In genomic region chr4:71125137-71125536, GRCh38 we compare ENCODE assay signal across 24 cellular contexts.
DNase-seq lines count a peak whose midpoint lies in the region; ATAC-seq and TF ChIP-seq lines count a peak whose summit lies in the region.
"Had no signal": no experiment of that assay in that cellular context is flagged by ENCODE, and none has a peak within 500 bp of the region (broad histone marks: within the 10 kb centered on the region; RNA-seq: fewer than 3 reads in every experiment).

No MANE protein-coding gene starts in this region.

- H3K4me3 ChIP-seq in trophoblast cell (ENCODE audit: low read depth, low read length) (no peak overlapping the region), Peyer's patch (no peak overlapping the region)
- H3K4me3 ChIP-seq: A549, BLaER1 had no signal

- no peak overlapping the region for H4K12ac ChIP-seq in trophoblast cell (ENCODE audit: low read depth, low read length)

- no peak overlapping the region for H2BK120ac ChIP-seq in trophoblast cell (ENCODE audit: insufficient read depth, low read length, poor library complexity)

- H3K9me3 ChIP-seq in trophoblast cell (ENCODE audit: insufficient read depth, low read depth, low read length) (peaks cover 6% of the 10 kb centered on the region), Peyer's patch (no peaks in the 10 kb centered on the region)
- H3K9me3 ChIP-seq: A549, BE2C had no signal

- intact Hi-C loops in natural killer cell (cut with micrococcal nuclease) = no loop called here

- H2BK12ac ChIP-seq in trophoblast cell (ENCODE audit: low read length) = no peak overlapping the region

- H3K27ac Mint-ChIP-seq in natural killer cell (peak overlapping the region; percentile 44 to 70), immature natural killer cell (peak overlapping the region; percentile 30 to 93 (median 58))
- peak overlapping the region in 1 of 2 donors; percentile 89 for H3K27ac Mint-ChIP-seq in natural killer cell treated with Interleukin-12 subunit alpha and Interleukin-12 subunit beta and Interleukin-15 and Interleukin-18, amount 100 ng/mL, for 72 hours
- H3K27ac Mint-ChIP-seq in central memory CD8-positive, alpha-beta T cell (ENCODE audit: low read depth) = peak overlapping the region; percentile 78
- H3K27ac Mint-ChIP-seq: CD14-positive monocyte; CD4-positive, alpha-beta memory T cell; CD4-positive, CD25-positive, alpha-beta regulatory T cell; CD8-positive, alpha-beta memory T cell had no signal

- no peak for TF ChIP-seq POLR2A in Peyer's patch (IDR thresholded peaks at IDR 0.05)

- H3K4me3 Mint-ChIP-seq in natural killer cell = peak overlapping the region; percentile 88
- H3K4me3 Mint-ChIP-seq in natural killer cell treated with Interleukin-12 subunit alpha and Interleukin-12 subunit beta and Interleukin-15 and Interleukin-18, amount 100 ng/mL, for 72 hours = no peak overlapping the region
- no peak overlapping the region for H3K4me3 Mint-ChIP-seq in central memory CD8-positive, alpha-beta T cell
- H3K4me3 Mint-ChIP-seq in immature natural killer cell = peak overlapping the region; percentile 71 to 95 (median 82)
- H3K4me3 Mint-ChIP-seq: CD14-positive monocyte; CD4-positive, alpha-beta memory T cell; CD4-positive, CD25-positive, alpha-beta regulatory T cell had no signal

- H4K91ac ChIP-seq in trophoblast cell (ENCODE audit: low read depth, low read length) = no peak overlapping the region

- WGBS in trophoblast cell (ENCODE audit: extremely low coverage, insufficient coverage, insufficient read length) = no CpG with 5 or more reads among the region's 4 CpGs

- no peak overlapping the region for H2AFZ ChIP-seq in trophoblast cell (ENCODE audit: insufficient read depth, low read length, poor library complexity)

- no peak overlapping the region for H3K9ac ChIP-seq in trophoblast cell (ENCODE audit: low read length)
- H3K9ac ChIP-seq: BLaER1 had no signal

- H2AK5ac ChIP-seq in trophoblast cell (ENCODE audit: low read length) = no peak overlapping the region

- H3K27me3 ChIP-seq in trophoblast cell (ENCODE audit: insufficient read depth, low read length) = no peaks in the 10 kb centered on the region
- no peaks in the 10 kb centered on the region for H3K27me3 ChIP-seq in Peyer's patch
- H3K27me3 ChIP-seq: BE2C, BLaER1 had no signal

- H3K18ac ChIP-seq in trophoblast cell (ENCODE audit: low read length) = no peak overlapping the region

- no peaks in the 10 kb centered on the region for H3K4me1 ChIP-seq in trophoblast cell (ENCODE audit: control insufficient read depth in 1 of 2, insufficient read depth in 2 of 2, low read length in 2 of 2)
- no peaks in the 10 kb centered on the region for H3K4me1 ChIP-seq in Peyer's patch
- H3K4me1 ChIP-seq: BE2C had no signal

- H3K14ac ChIP-seq in trophoblast cell (ENCODE audit: low read length) = no peak overlapping the region

- H2BK5ac ChIP-seq in trophoblast cell (ENCODE audit: low read depth, low read length, poor library complexity) = no peak overlapping the region

- peak; percentile 45 to 74 (median 55) for ATAC-seq in natural killer cell
- no peak for ATAC-seq in natural killer cell treated with Interleukin-12 subunit alpha and Interleukin-12 subunit beta and Interleukin-15 and Interleukin-18, amount 100 ng/mL, for 72 hours
- no peak for ATAC-seq in central memory CD8-positive, alpha-beta T cell (replicated peaks; ENCODE audit: extremely low read depth, poor library complexity, severe bottlenecking)
- ATAC-seq in HG03280 (IDR thresholded peaks at IDR 0.05; ENCODE audit: unreplicated experiment) = no peak
- ATAC-seq: A549 had no signal

- H3K9me3 Mint-ChIP-seq in natural killer cell (no peaks in the 10 kb centered on the region), immature natural killer cell (no peaks in the 10 kb centered on the region)
- no peaks in the 10 kb centered on the region for H3K9me3 Mint-ChIP-seq in natural killer cell treated with Interleukin-12 subunit alpha and Interleukin-12 subunit beta and Interleukin-15 and Interleukin-18, amount 100 ng/mL, for 72 hours
- no peaks in the 10 kb centered on the region for H3K9me3 Mint-ChIP-seq in central memory CD8-positive, alpha-beta T cell
- H3K9me3 Mint-ChIP-seq: CD8-positive, alpha-beta memory T cell had no signal

- no peak overlapping the region for H3K23ac ChIP-seq in trophoblast cell (ENCODE audit: low read length)

- H3K4me1 Mint-ChIP-seq in natural killer cell (peaks cover 17 to 36% of the 10 kb centered on the region in 2 donors), immature natural killer cell (peaks cover 34 to 39% of the 10 kb centered on the region in 2 donors)
- peaks cover 9 to 24% of the 10 kb centered on the region in 2 donors for H3K4me1 Mint-ChIP-seq in natural killer cell treated with Interleukin-12 subunit alpha and Interleukin-12 subunit beta and Interleukin-15 and Interleukin-18, amount 100 ng/mL, for 72 hours (ENCODE audit: low read depth in 2 of 2)
- H3K4me1 Mint-ChIP-seq in central memory CD8-positive, alpha-beta T cell = peaks cover 34% of the 10 kb centered on the region
- H3K4me1 Mint-ChIP-seq: CD14-positive monocyte had no signal

- no peak overlapping the region for H3K4ac ChIP-seq in trophoblast cell (ENCODE audit: low read depth, low read length)

- DNase-seq in natural killer cell = no peak
- no peak for DNase-seq in natural killer cell treated with Interleukin-12 subunit alpha and Interleukin-12 subunit beta and Interleukin-15 and Interleukin-18, amount 100 ng/mL, for 72 hours (ENCODE audit: low spot score)
- DNase-seq in central memory CD8-positive, alpha-beta T cell (ENCODE audit: low spot score in 2 of 2) = no peak
- peak in 1 of 3 donors; percentile 14 for DNase-seq in immature natural killer cell
- peak; percentile 54 to 67 for DNase-seq in trophoblast cell
- no peak for DNase-seq in Peyer's patch
- no peak for DNase-seq in Ammon's horn (ENCODE audit: low spot score)
- DNase-seq: AML-193; BE2C; C1 segment of cervical spinal cord; CD4-positive, alpha-beta memory T cell; CD4-positive, CD25-positive, alpha-beta regulatory T cell; CD8-positive, alpha-beta memory T cell; COR-L47; DMS 273 treated with DMSO at 0.1 percent for 48 hours; DMS153; DMS53; DMS79 treated with DMSO at 0.1 percent for 48 hours; GF-D8 had no signal

- H3K27ac ChIP-seq in trophoblast cell (ENCODE audit: low read depth, low read length) (no peak overlapping the region), Peyer's patch (no peak overlapping the region)
- H3K27ac ChIP-seq: 22Rv1, BLaER1 had no signal

- H3K36me3 Mint-ChIP-seq in natural killer cell = no peaks in the 10 kb centered on the region
- no peaks in the 10 kb centered on the region for H3K36me3 Mint-ChIP-seq in natural killer cell treated with Interleukin-12 subunit alpha and Interleukin-12 subunit beta and Interleukin-15 and Interleukin-18, amount 100 ng/mL, for 72 hours
- no peaks in the 10 kb centered on the region for H3K36me3 Mint-ChIP-seq in central memory CD8-positive, alpha-beta T cell (ENCODE audit: insufficient read depth)
- H3K36me3 Mint-ChIP-seq in immature natural killer cell = peaks cover 3 to 5% (median 3%) of the 10 kb centered on the region in 3 donors
- H3K36me3 Mint-ChIP-seq: CD14-positive monocyte; CD4-positive, alpha-beta memory T cell; CD4-positive, CD25-positive, alpha-beta regulatory T cell had no signal

- TF ChIP-seq CTCF in natural killer cell (IDR thresholded peaks at IDR 0.05) (no peak), Peyer's patch (IDR thresholded peaks at IDR 0.05) (no peak)

- no peaks in the 10 kb centered on the region for H3K79me1 ChIP-seq in trophoblast cell (ENCODE audit: low read length)

- no peak overlapping the region for H3K4me2 ChIP-seq in trophoblast cell (ENCODE audit: low read length)
- H3K4me2 ChIP-seq: A549, BLaER1 had no signal

- H3K36me3 ChIP-seq in trophoblast cell (ENCODE audit: control insufficient read depth in 1 of 2, insufficient read depth in 2 of 2, low read length in 2 of 2) = no peaks in the 10 kb centered on the region
- H3K36me3 ChIP-seq in Peyer's patch = no peaks in the 10 kb centered on the region
- H3K36me3 ChIP-seq: BE2C, BLaER1 had no signal

- H3K79me2 ChIP-seq in trophoblast cell (ENCODE audit: control insufficient read depth, insufficient read depth, low read length, poor library complexity) = no peaks in the 10 kb centered on the region

- H3K27me3 Mint-ChIP-seq in natural killer cell (ENCODE audit: low read depth in 2 of 2) (no peaks in the 10 kb centered on the region), immature natural killer cell (ENCODE audit: low read depth in 3 of 3) (peaks cover 0 to 6% (median 1%) of the 10 kb centered on the region in 3 donors)
- H3K27me3 Mint-ChIP-seq in natural killer cell treated with Interleukin-12 subunit alpha and Interleukin-12 subunit beta and Interleukin-15 and Interleukin-18, amount 100 ng/mL, for 72 hours = no peaks in the 10 kb centered on the region
- no peaks in the 10 kb centered on the region for H3K27me3 Mint-ChIP-seq in central memory CD8-positive, alpha-beta T cell

- no peak overlapping the region for H4K8ac ChIP-seq in trophoblast cell (ENCODE audit: low read depth, low read length)

Comparison
In these comparisons a context has a peak if more than half of its experiments do, and no peak if none do; other contexts are left out.
1. ATAC-seq: peak in natural killer cell (3 of 3); none in natural killer cell treated with Interleukin-12 subunit alpha and Interleukin-12 subunit beta and Interleukin-15 and Interleukin-18, amount 100 ng/mL, for 72 hours (0 of 2), central memory CD8-positive, alpha-beta T cell (single experiment) and HG03280 (single experiment).
2. H3K4me3 Mint-ChIP-seq: peak in natural killer cell (single experiment) and immature natural killer cell (5 of 5); none in natural killer cell treated with Interleukin-12 subunit alpha and Interleukin-12 subunit beta and Interleukin-15 and Interleukin-18, amount 100 ng/mL, for 72 hours (single experiment) and central memory CD8-positive, alpha-beta T cell (single experiment).
3. DNase-seq: peak in trophoblast cell (2 of 2); none in natural killer cell (single experiment), natural killer cell treated with Interleukin-12 subunit alpha and Interleukin-12 subunit beta and Interleukin-15 and Interleukin-18, amount 100 ng/mL, for 72 hours (single experiment), central memory CD8-positive, alpha-beta T cell (0 of 2), Peyer's patch (0 of 3) and Ammon's horn (single experiment).